Comparison of ENCODE assay signal across 8 cellular contexts in the genomic region with DNA sequence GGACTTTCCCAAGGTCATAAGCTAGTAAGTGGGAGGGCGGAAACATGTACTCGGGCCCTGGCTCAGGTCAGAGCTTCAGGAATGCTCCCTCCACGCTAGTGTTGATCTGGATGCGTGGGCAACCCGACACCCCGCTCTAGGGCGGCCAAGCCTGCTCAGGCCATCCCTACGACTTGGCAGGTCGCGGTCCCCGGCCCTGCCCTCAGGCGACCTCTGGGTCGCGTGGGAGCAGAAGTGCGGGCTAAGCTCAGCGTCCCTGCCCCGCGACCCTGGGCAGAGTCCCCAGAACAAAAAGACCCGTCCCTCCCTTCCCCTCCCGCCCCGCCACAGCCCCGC. TPM values are rescaled to one million over a fixed set of nuclear protein-coding genes. Genes with fewer than 3 reads are reported as not detected.
DNase-seq lines count a peak whose midpoint lies in the region; ATAC-seq and TF ChIP-seq lines count a peak whose summit lies in the region.

No MANE protein-coding gene starts in this region.

- no peaks in the 10 kb centered on the region for H3K27me3 ChIP-seq in lung (ENCODE audit: control insufficient read depth, insufficient read depth)
- no peaks in the 10 kb centered on the region for H3K27me3 ChIP-seq in tibial nerve

- H3K4me1 Mint-ChIP-seq in activated CD4-positive, alpha-beta T cell treated with anti-CD3 and anti-CD28 coated beads, Interleukin-2, amount 10 ng/mL, durations not matched to agents 7 days and 5 days: peaks cover 20% of the 10 kb centered on the region

- no peaks in the 10 kb centered on the region for H3K9me3 Mint-ChIP-seq in activated CD4-positive, alpha-beta T cell treated with anti-CD3 and anti-CD28 coated beads, Interleukin-2, amount 10 ng/mL, durations not matched to agents 7 days and 5 days

- DNase-seq in activated CD4-positive, alpha-beta T cell treated with anti-CD3 and anti-CD28 coated beads, Interleukin-2, amount 10 ng/mL, durations not matched to agents 7 days and 5 days: no peak
- no peak for DNase-seq in activated CD4-positive, alpha-beta T cell treated with anti-CD3 and anti-CD28 coated beads for 48 hours
- DNase-seq in NCI-H460 (ENCODE audit: extremely low read depth, low read depth): peak; percentile 16
- DNase-seq in lung (ENCODE audit: low spot score): peak; percentile 85
- peak in 1 of 2 donors; percentile 82 for DNase-seq in tibial nerve (ENCODE audit: low spot score in 2 of 2)

- H3K27me3 Mint-ChIP-seq in activated CD4-positive, alpha-beta T cell treated with anti-CD3 and anti-CD28 coated beads, Interleukin-2, amount 10 ng/mL, durations not matched to agents 7 days and 5 days: no peaks in the 10 kb centered on the region

- CTCF ChIA-PET in activated CD4-positive, alpha-beta T cell treated with anti-CD3 and anti-CD28 coated beads, Interleukin-2, amount 10 ng/mL, durations not matched to agents 7 days and 5 days (lab: Charles Lee): interaction anchor here (0.6 to 3.1 kb wide), 8 partner anchors 11 to 90 kb away, joined by 3 to 15 read pairs (median 4); no protein-coding TSS in a partner anchor

- TF ChIP-seq POLR2A in tibial nerve (IDR thresholded peaks at IDR 0.05): peak; percentile 72 to 85

- H3K4me3 Mint-ChIP-seq in activated CD4-positive, alpha-beta T cell treated with anti-CD3 and anti-CD28 coated beads, Interleukin-2, amount 10 ng/mL, durations not matched to agents 7 days and 5 days: peak overlapping the region; percentile 90

- TF ChIP-seq EP300 in tibial nerve (IDR thresholded peaks at IDR 0.05): peak; percentile 15 to 97

- no peaks in the 10 kb centered on the region for H3K36me3 Mint-ChIP-seq in activated CD4-positive, alpha-beta T cell treated with anti-CD3 and anti-CD28 coated beads, Interleukin-2, amount 10 ng/mL, durations not matched to agents 7 days and 5 days (ENCODE audit: low read depth)

- TF ChIP-seq CTCF in lung (IDR thresholded peaks at IDR 0.05; ENCODE audit: control extremely low read depth, extremely low read depth) (no peak), tibial nerve (IDR thresholded peaks at IDR 0.05) (no peak)

- H3K4me3 ChIP-seq in lung (peak overlapping the region; percentile 15), tibial nerve (peak overlapping the region; percentile 17 to 97 (median 90))

- ATAC-seq in HG02610 (IDR thresholded peaks at IDR 0.05; ENCODE audit: unreplicated experiment) (peak; percentile 10), lung (ENCODE audit: insufficient read depth, low FRiP score) (peak; percentile 50), HG02763 (IDR thresholded peaks at IDR 0.05; ENCODE audit: unreplicated experiment) (no peak)

- H3K27ac ChIP-seq in cingulate gyrus (ENCODE audit: low read depth, low read length): peak overlapping the region; percentile 100
- H3K27ac ChIP-seq in lung (ENCODE audit: low read depth in 1 of 2, low read length in 1 of 2): peak overlapping the region; percentile 94 to 96
- H3K27ac ChIP-seq in tibial nerve: peak overlapping the region; percentile 98 to 99 (median 98)

- H3K4me1 ChIP-seq in lung (ENCODE audit: control insufficient read depth in 2 of 2, insufficient read depth in 2 of 2, low read length in 2 of 2): peaks cover 0 to 3% of the 10 kb centered on the region in 2 donors
- H3K4me1 ChIP-seq in tibial nerve: peaks cover 0 to 62% (median 27%) of the 10 kb centered on the region in 4 donors

- POLR2A ChIA-PET in activated CD4-positive, alpha-beta T cell treated with anti-CD3 and anti-CD28 coated beads, Interleukin-2, amount 10 ng/mL, durations not matched to agents 7 days and 5 days (lab: Charles Lee): interaction anchor here (0.6 to 1.5 kb wide), 2 partner anchors 240 to 449 kb away, joined by 3 to 5 read pairs; a partner anchor contains a TSS

- no peaks in the 10 kb centered on the region for H3K36me3 ChIP-seq in lung (ENCODE audit: control insufficient read depth in 2 of 2, insufficient read depth in 2 of 2, low read length in 2 of 2)
- H3K36me3 ChIP-seq in tibial nerve: no peaks in the 10 kb centered on the region

- H3K9me3 ChIP-seq in lung (ENCODE audit: control insufficient read depth in 2 of 2, insufficient read depth in 1 of 2, low read length in 1 of 2) (no peaks in the 10 kb centered on the region), tibial nerve (no peaks in the 10 kb centered on the region)

- 0 to 2% methylated on average over 21 to 22 of the region's 22 CpGs for WGBS in lung, 2 donors
- WGBS in tibial nerve, 2 donors: 0% methylated on average over 2 to 8 of the region's 22 CpGs

- peak overlapping the region; percentile 68 for H3K27ac Mint-ChIP-seq in activated CD4-positive, alpha-beta T cell treated with anti-CD3 and anti-CD28 coated beads, Interleukin-2, amount 10 ng/mL, durations not matched to agents 7 days and 5 days

RNA-seq across cellular contexts. Expression of a gene that starts 0.8 kb away (rescaled TPM):
- 1 to 10 TPM; 3.4 to 4.7 TPM for total RNA-seq in activated CD4-positive, alpha-beta T cell treated with anti-CD3 and anti-CD28 coated beads, Interleukin-2, amount 10 ng/mL, durations not matched to agents 7 days and 5 days
- total RNA-seq in NCI-H460 (2014; rRNA removed; shearing (Covaris generic)): 1.1 and 1.6 TPM in 2 replicates
- 1.5 and 2.5 TPM in 2 replicates for polyA plus RNA-seq in NCI-H460 (2014; cell fraction: nucleus; rRNA removed)
- total RNA-seq in lung: 10 to 100 TPM in 1 of 2 donors, 1 to 10 TPM in 1; 8.3 to 23.8 TPM
- 10 to 100 TPM in 1 of 2 donors, 1 to 10 TPM in 1; 6.4 to 19.8 TPM for polyA plus RNA-seq in lung
- total RNA-seq in tibial nerve: 10 to 100 TPM; 20.1 to 49.4 (median 43.9) TPM

Comparison
In these comparisons a context has a peak if more than half of its experiments do, and no peak if none do; other contexts are left out.
1. DNase-seq: peak in NCI-H460 (single experiment) and lung (single experiment); none in activated CD4-positive, alpha-beta T cell treated with anti-CD3 and anti-CD28 coated beads, Interleukin-2, amount 10 ng/mL, durations not matched to agents 7 days and 5 days (single experiment) and activated CD4-positive, alpha-beta T cell treated with anti-CD3 and anti-CD28 coated beads for 48 hours (single experiment).
2. Peak in every context shown above with its lines, with median percentiles within 50 percentile points of each other: H3K27ac ChIP-seq.